Comparison of ENCODE assay signal across 17 cellular contexts in genomic region chr6:122116912-122117663, GRCh38.
DNase-seq lines count a peak whose midpoint lies in the region; ATAC-seq and TF ChIP-seq lines count a peak whose summit lies in the region.
"Had no signal": no experiment of that assay in that cellular context is flagged by ENCODE, and none has a peak within 500 bp of the region (broad histone marks: within the 10 kb centered on the region; RNA-seq: fewer than 3 reads in every experiment).

No MANE protein-coding gene starts in this region.

- H3K4me1 ChIP-seq in body of pancreas (peaks cover 33% of the 10 kb centered on the region), left lung (peaks cover 0 to 6% of the 10 kb centered on the region in 2 donors), Karpas-422 (ENCODE audit: low read length) (no peaks in the 10 kb centered on the region)

- DNase-seq in body of pancreas: peak; percentile 38 to 76 (median 55)
- no peak for DNase-seq in left lung
- no peak for DNase-seq in sciatic nerve (ENCODE audit: low spot score)
- DNase-seq in islet precursor cell: no peak
- DNase-seq in stimulated activated naive CD8-positive, alpha-beta T cell treated with anti-CD3 and anti-CD28 coated beads, Interleukin-15, Interleukin-2, amounts not matched to agents 100 U/mL and 50 U/mL, for 24 hours: no peak
- DNase-seq in Karpas-422: no peak
- DNase-seq: DMS 273 treated with DMSO at 0.1 percent for 48 hours, GDM1, GOT3, MM.1S, NCI-H1105, NCI-H1694 treated with DMSO at 0.1 percent for 48 hours, NCI-H524 treated with DMSO at 0.1 percent for 48 hours had no signal

- H3K36me3 ChIP-seq in body of pancreas (replicated peaks in 1 of 2; ENCODE audit: insufficient read depth in 1 of 2, low read depth in 2 of 2) (no peaks in the 10 kb centered on the region), left lung (no peaks in the 10 kb centered on the region), Karpas-422 (ENCODE audit: insufficient read depth, low read length) (no peaks in the 10 kb centered on the region)

- no peak for TF ChIP-seq POLR2A in body of pancreas (IDR thresholded peaks at IDR 0.05)

- TF ChIP-seq CTCF in 22Rv1 (IDR thresholded peaks at IDR 0.05) (no peak), body of pancreas (IDR thresholded peaks at IDR 0.05) (no peak), left lung (IDR thresholded peaks at IDR 0.05) (no peak)

- H3K4me2 ChIP-seq in Karpas-422 (ENCODE audit: low read depth, low read length, poor library complexity, severe bottlenecking): no peak overlapping the region
- H3K4me2 ChIP-seq: KMS-11 had no signal

- no peak overlapping the region for H2AFZ ChIP-seq in Karpas-422 (ENCODE audit: low read length)

- no peaks in the 10 kb centered on the region for H3K79me2 ChIP-seq in Karpas-422 (ENCODE audit: low read length)

- no peaks in the 10 kb centered on the region for H4K20me1 ChIP-seq in Karpas-422 (ENCODE audit: insufficient read depth, low read depth, low read length)

- WGBS in body of pancreas, 2 donors: 6 to 12% methylated on average over 2 of the region's 2 CpGs

- no peak overlapping the region for H3K9ac ChIP-seq in Karpas-422 (ENCODE audit: low read length)
- H3K9ac ChIP-seq: KMS-11 had no signal

- H3K27me3 ChIP-seq in body of pancreas (no peaks in the 10 kb centered on the region), left lung (no peaks in the 10 kb centered on the region), Karpas-422 (ENCODE audit: low read length) (no peaks in the 10 kb centered on the region)

- no peaks in the 10 kb centered on the region for H3K9me2 ChIP-seq in Karpas-422 (replicated peaks; ENCODE audit: insufficient read depth, low read length)

- ATAC-seq in body of pancreas (peak; percentile 95), left lung (peak; percentile 71), sciatic nerve (peak; percentile 85)
- no peak for ATAC-seq in stimulated activated naive CD8-positive, alpha-beta T cell treated with anti-CD3 and anti-CD28 coated beads, Interleukin-15, Interleukin-2, amounts not matched to agents 100 U/mL and 50 U/mL, for 24 hours
- ATAC-seq: GM12878, Panc1 had no signal

- H3K9me3 ChIP-seq in body of pancreas (no peaks in the 10 kb centered on the region), left lung (no peaks in the 10 kb centered on the region), Karpas-422 (ENCODE audit: low read length) (no peaks in the 10 kb centered on the region)

- H3K27ac ChIP-seq in 22Rv1 (peak overlapping the region; percentile 9; the same call in 1 of the 2 replicates), body of pancreas (peak overlapping the region in 3 of 4 donors; percentile 62 to 83 (median 68)), left lung (peak overlapping the region in 1 of 2 donors; percentile 63), Karpas-422 (ENCODE audit: low read length) (no peak overlapping the region)
- H3K27ac ChIP-seq: KMS-11 had no signal

- intact Hi-C loops in body of pancreas (cut with DNase I): no loop called here
- intact Hi-C loops in left lung (cut with DNase I): no loop called here
- intact Hi-C loops in sciatic nerve (cut with DNase I): no loop called here

- H3K4me3 ChIP-seq in body of pancreas (no peak overlapping the region), left lung (no peak overlapping the region), Karpas-422 (ENCODE audit: low read length) (no peak overlapping the region)
- H3K4me3 ChIP-seq: GM12878 had no signal

Comparison
In these comparisons a context has a peak if more than half of its experiments do, and no peak if none do; other contexts are left out.
1. DNase-seq: peak in body of pancreas (4 of 4); none in left lung (0 of 2), sciatic nerve (single experiment), islet precursor cell (single experiment), stimulated activated naive CD8-positive, alpha-beta T cell treated with anti-CD3 and anti-CD28 coated beads, Interleukin-15, Interleukin-2, amounts not matched to agents 100 U/mL and 50 U/mL, for 24 hours (single experiment) and Karpas-422 (single experiment).